Comparison of ENCODE assay signal across 23 cellular contexts in the genomic region with DNA sequence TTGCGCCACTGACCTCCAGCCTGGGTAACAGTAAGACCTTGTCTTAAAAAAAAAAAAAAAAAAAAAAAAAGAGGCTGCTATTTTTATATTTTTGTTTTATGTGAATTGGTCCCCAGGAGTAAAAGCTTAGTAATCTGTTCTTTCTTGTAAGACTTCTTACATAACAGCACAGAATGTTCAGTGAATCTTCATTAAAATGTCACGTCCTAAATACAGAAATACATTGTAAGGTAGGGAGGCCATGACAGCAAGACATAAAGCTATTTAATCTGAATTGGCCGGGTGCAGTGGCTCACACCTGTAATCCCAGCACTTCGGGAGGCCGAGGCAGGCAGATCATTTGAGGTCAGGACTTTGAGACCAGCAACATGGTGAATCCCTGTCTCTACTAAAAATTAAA.
"Had no signal": no experiment of that assay in that cellular context is flagged by ENCODE, and none has a peak within 500 bp of the region (broad histone marks: within the 10 kb centered on the region; RNA-seq: fewer than 3 reads in every experiment).

No MANE protein-coding gene starts in this region.

- H3K4me2 ChIP-seq: hepatocyte had no signal

- H3K27me3 Mint-ChIP-seq: naive thymus-derived CD8-positive, alpha-beta T cell; stimulated activated naive CD8-positive, alpha-beta T cell treated with anti-CD3 and anti-CD28 coated beads, Interleukin-15, Interleukin-2, amounts not matched to agents 100 ng/mL and 50 ng/mL, for 24 hours had no signal

- H3K36me3 ChIP-seq: right lobe of liver, suprapubic skin, thoracic aorta had no signal

- H3K79me2 ChIP-seq: parathyroid adenoma had no signal

- DNase-seq: islet precursor cell; left ventricle myocardium inferior; naive thymus-derived CD8-positive, alpha-beta T cell; nucleus accumbens; psoas muscle; right lobe of liver; small intestine; spleen; stimulated activated CD4-positive, alpha-beta T cell treated with anti-CD3 and anti-CD28 coated beads, Interleukin-4, amount 100 ng/mL, for 24 hours; stimulated activated naive CD4-positive, alpha-beta T cell; trophoblast cell; upper lobe of right lung had no signal

- H3K27me3 ChIP-seq: hepatocyte, right atrium auricular region, right lobe of liver, spleen, suprapubic skin, tibial artery, upper lobe of right lung had no signal

- H3K4me3 ChIP-seq: hepatocyte, left ventricle myocardium inferior, lung, psoas muscle, right atrium auricular region, right lobe of liver, spleen, suprapubic skin, thoracic aorta, tibial artery, upper lobe of right lung had no signal

- H3K4me3 Mint-ChIP-seq: naive thymus-derived CD8-positive, alpha-beta T cell; nephron; neural crest cell; stimulated activated effector memory CD8-positive, alpha-beta T cell treated with anti-CD3 and anti-CD28 coated beads, Interleukin-12 subunit alpha, Interleukin-12 subunit beta, amount 100 ng/mL, for 72 hours; stimulated activated naive CD8-positive, alpha-beta T cell treated with anti-CD3 and anti-CD28 coated beads, Interleukin-15, Interleukin-2, amounts not matched to agents 100 ng/mL and 50 ng/mL, for 24 hours had no signal

- ATAC-seq: naive thymus-derived CD8-positive, alpha-beta T cell; psoas muscle; right lobe of liver; stimulated activated effector memory CD8-positive, alpha-beta T cell treated with anti-CD3 and anti-CD28 coated beads, Interleukin-12 subunit alpha, Interleukin-12 subunit beta, amount 100 ng/mL, for 72 hours; upper lobe of right lung had no signal

- H3K9me3 Mint-ChIP-seq: naive thymus-derived CD8-positive, alpha-beta T cell; nephron; neural crest cell; stimulated activated effector memory CD8-positive, alpha-beta T cell treated with anti-CD3 and anti-CD28 coated beads, Interleukin-12 subunit alpha, Interleukin-12 subunit beta, amount 100 ng/mL, for 72 hours; stimulated activated naive CD8-positive, alpha-beta T cell treated with anti-CD3 and anti-CD28 coated beads, Interleukin-15, Interleukin-2, amounts not matched to agents 100 ng/mL and 50 ng/mL, for 24 hours had no signal

- H3K4me1 ChIP-seq: parathyroid adenoma had no signal

- H3K9ac ChIP-seq: parathyroid adenoma had no signal

- H3K27ac ChIP-seq: hepatocyte, left ventricle myocardium inferior, parathyroid adenoma, psoas muscle, right atrium auricular region, right lobe of liver, spleen, suprapubic skin, thoracic aorta, tibial artery, upper lobe of right lung had no signal

- H3K9me3 ChIP-seq: left ventricle myocardium inferior, psoas muscle, right atrium auricular region, right lobe of liver, spleen, suprapubic skin, thoracic aorta, tibial artery, upper lobe of right lung had no signal

- H3K27ac Mint-ChIP-seq: naive thymus-derived CD8-positive, alpha-beta T cell; nephron; stimulated activated effector memory CD8-positive, alpha-beta T cell treated with anti-CD3 and anti-CD28 coated beads, Interleukin-12 subunit alpha, Interleukin-12 subunit beta, amount 100 ng/mL, for 72 hours; stimulated activated naive CD8-positive, alpha-beta T cell treated with anti-CD3 and anti-CD28 coated beads, Interleukin-15, Interleukin-2, amounts not matched to agents 100 ng/mL and 50 ng/mL, for 24 hours had no signal
